ENCODE assay signal across 8 cellular contexts in genomic region chr12:52069410-52070242, GRCh38. TPM values are rescaled to one million over a fixed set of nuclear protein-coding genes. Genes with fewer than 3 reads are reported as not detected.
DNase-seq lines count a peak whose midpoint lies in the region; ATAC-seq and TF ChIP-seq lines count a peak whose summit lies in the region.

A gene with protein sequence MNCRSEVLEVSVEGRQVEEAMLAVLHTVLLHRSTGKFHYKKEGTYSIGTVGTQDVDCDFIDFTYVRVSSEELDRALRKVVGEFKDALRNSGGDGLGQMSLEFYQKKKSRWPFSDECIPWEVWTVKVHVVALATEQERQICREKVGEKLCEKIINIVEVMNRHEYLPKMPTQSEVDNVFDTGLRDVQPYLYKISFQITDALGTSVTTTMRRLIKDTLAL (plus strand): TSS chr12:52069978. CDS start chr12:52073651, 3,673 bp downstream.

- H3K4me3 ChIP-seq in CD8-positive, alpha-beta T cell (ENCODE audit: low read depth, low read length) = peak within 1 kb of the TSS; percentile 98
- H3K4me3 ChIP-seq in duodenal mucosa (ENCODE audit: low read depth in 1 of 2, low read length in 2 of 2) (peak within 1 kb of the TSS; percentile 97 to 98), right lobe of liver (peak within 1 kb of the TSS; percentile 84 to 99 (median 92))

- no peaks in the 10 kb centered on the region for H3K36me3 ChIP-seq in CD8-positive, alpha-beta T cell (ENCODE audit: insufficient read depth, low read length)
- H3K36me3 ChIP-seq in duodenal mucosa (ENCODE audit: control insufficient read depth in 1 of 2, insufficient read depth in 2 of 2, low read length in 2 of 2) (peaks cover 5 to 17% of the 10 kb centered on the region in 2 donors), right lobe of liver (peaks cover 0 to 11% (median 0%) of the 10 kb centered on the region in 4 donors)

- ATAC-seq in CD8-positive, alpha-beta T cell = peak; percentile 93
- peak; percentile 88 for ATAC-seq in GM19438 (IDR thresholded peaks at IDR 0.05; ENCODE audit: low read depth, unreplicated experiment)
- peak; percentile 57 for ATAC-seq in HG03575 (IDR thresholded peaks at IDR 0.05; ENCODE audit: extremely low read depth, insufficient number of reproducible peaks, low FRiP score, unreplicated experiment)
- peak; percentile 97 to 99 (median 98) for ATAC-seq in right lobe of liver

- POLR2A ChIA-PET in CD8-positive, alpha-beta T cell (lab: Charles Lee) = interaction anchor here (0.9 to 4.8 kb wide), 12 partner anchors 19 to 249 kb away, joined by 3 to 27 read pairs (median 4); partner anchors contain the start of genes NR4A1 and TAMALIN
- POLR2A ChIA-PET in activated CD4-positive, alpha-beta memory T cell treated with anti-CD3 and anti-CD28 coated beads for 36 hours (lab: Charles Lee) = interaction anchor here (0.9 to 3.1 kb wide), 10 partner anchors 11 to 174 kb away, joined by 3 to 19 read pairs (median 4); partner anchors contain the start of genes NR4A1 and TAMALIN

- DNase-seq in CD8-positive, alpha-beta T cell = peak; percentile 72 to 91 (median 82)
- peak; percentile 98 for DNase-seq in NCI-H82 (lab: John Stamatoyannopoulos, UW)
- peak; percentile 91 for DNase-seq in activated CD4-positive, alpha-beta memory T cell treated with anti-CD3 and anti-CD28 coated beads for 36 hours
- DNase-seq in right lobe of liver = peak; percentile 90 to 92 (median 91)
- peak; percentile 69 to 82 for DNase-seq in stimulated activated CD4-positive, alpha-beta T cell treated with anti-CD3 and anti-CD28 coated beads, Interleukin-4, amount 100 ng/mL, for 48 hours (ENCODE audit: low read depth in 2 of 2)

- no peaks in the 10 kb centered on the region for H3K9me3 ChIP-seq in CD8-positive, alpha-beta T cell (ENCODE audit: low read length)
- H3K9me3 ChIP-seq in duodenal mucosa (ENCODE audit: control insufficient read depth in 1 of 2, low read length in 2 of 2) = no peaks in the 10 kb centered on the region
- no peaks in the 10 kb centered on the region for H3K9me3 ChIP-seq in right lobe of liver

- no peaks in the 10 kb centered on the region for H3K27me3 ChIP-seq in CD8-positive, alpha-beta T cell (ENCODE audit: insufficient read depth, low read length)
- H3K27me3 ChIP-seq in duodenal mucosa (ENCODE audit: control insufficient read depth in 1 of 2, insufficient read depth in 2 of 2, low read length in 2 of 2) = no peaks in the 10 kb centered on the region
- H3K27me3 ChIP-seq in right lobe of liver = no peaks in the 10 kb centered on the region

- peak; percentile 47 for TF ChIP-seq CTCF in CD8-positive, alpha-beta T cell (IDR thresholded peaks at IDR 0.05)
- TF ChIP-seq CTCF in right lobe of liver (IDR thresholded peaks at IDR 0.05) = peak; percentile 49 to 87 (median 81)

- WGBS in right lobe of liver (ENCODE audit: insufficient coverage, low coverage, low lambda C conversion rate, missing lambda C conversion rate) = 0% methylated on average over 18 of the region's 66 CpGs

- no peaks in the 10 kb centered on the region for H3K27me3 Mint-ChIP-seq in CD8-positive, alpha-beta T cell (ENCODE audit: low read depth)
- no peaks in the 10 kb centered on the region for H3K27me3 Mint-ChIP-seq in activated CD4-positive, alpha-beta memory T cell treated with anti-CD3 and anti-CD28 coated beads for 36 hours

- H3K4me1 Mint-ChIP-seq in CD8-positive, alpha-beta T cell (ENCODE audit: low read depth) = peaks cover 47% of the 10 kb centered on the region
- peaks cover 47% of the 10 kb centered on the region for H3K4me1 Mint-ChIP-seq in activated CD4-positive, alpha-beta memory T cell treated with anti-CD3 and anti-CD28 coated beads for 36 hours (ENCODE audit: low read depth)

- H3K4me1 ChIP-seq in CD8-positive, alpha-beta T cell (ENCODE audit: insufficient read depth, low read length) = peaks cover 33% of the 10 kb centered on the region
- H3K4me1 ChIP-seq in duodenal mucosa (ENCODE audit: control insufficient read depth in 1 of 2, insufficient read depth in 2 of 2, low read length in 2 of 2) (peaks cover 38% of the 10 kb centered on the region in 2 donors), right lobe of liver (peaks cover 0 to 24% (median 7%) of the 10 kb centered on the region in 4 donors)

- intact Hi-C loops in CD8-positive, alpha-beta T cell (cut with DNase I, micrococcal nuclease) = loop anchor here (1.0 to 5.0 kb wide), 6 partner anchors 14 to 752 kb away; partner anchors contain the start of gene NR4A1 (in 2 of the 2)
- intact Hi-C loops in activated CD4-positive, alpha-beta memory T cell treated with anti-CD3 and anti-CD28 coated beads for 36 hours (cut with micrococcal nuclease) = loop anchor here (1.0 to 5.0 kb wide), 4 partner anchors 18 to 48 kb away; partner anchors contain the start of gene NR4A1
- intact Hi-C loops in right lobe of liver (cut with DNase I) = no loop called here

- CTCF ChIA-PET in CD8-positive, alpha-beta T cell (lab: Charles Lee) = interaction anchor here (0.8 to 34.0 kb wide), 16 partner anchors 9 to 89 kb away, joined by 3 to 896 read pairs (median 4); partner anchors contain the start of gene NR4A1
- CTCF ChIA-PET in activated CD4-positive, alpha-beta memory T cell treated with anti-CD3 and anti-CD28 coated beads for 36 hours (lab: Charles Lee) = interaction anchor here (0.8 to 16.3 kb wide), 16 partner anchors 10 to 937 kb away, joined by 3 to 407 read pairs (median 4); partner anchors contain the start of genes EIF4B and NR4A1

- peaks cover 32% of the 10 kb centered on the region for H3K36me3 Mint-ChIP-seq in CD8-positive, alpha-beta T cell
- H3K36me3 Mint-ChIP-seq in activated CD4-positive, alpha-beta memory T cell treated with anti-CD3 and anti-CD28 coated beads for 36 hours = peaks cover 15% of the 10 kb centered on the region

- H3K4me3 Mint-ChIP-seq in CD8-positive, alpha-beta T cell = peak within 1 kb of the TSS; percentile 98
- peak within 1 kb of the TSS; percentile 91 for H3K4me3 Mint-ChIP-seq in activated CD4-positive, alpha-beta memory T cell treated with anti-CD3 and anti-CD28 coated beads for 36 hours

- H3K27ac Mint-ChIP-seq in CD8-positive, alpha-beta T cell = peak within 1 kb of the TSS; percentile 99
- peak within 1 kb of the TSS; percentile 98 for H3K27ac Mint-ChIP-seq in activated CD4-positive, alpha-beta memory T cell treated with anti-CD3 and anti-CD28 coated beads for 36 hours

- peak within 1 kb of the TSS; percentile 74 to 96 for H3K9ac ChIP-seq in duodenal mucosa (ENCODE audit: low read depth in 1 of 2, low read length in 2 of 2)

- peak within 1 kb of the TSS; percentile 87 for H3K27ac ChIP-seq in CD8-positive, alpha-beta T cell (ENCODE audit: low read depth, low read length)
- H3K27ac ChIP-seq in duodenal mucosa (ENCODE audit: low read depth, low read length) (peak within 1 kb of the TSS; percentile 87), right lobe of liver (peak within 1 kb of the TSS; percentile 96 to 99 (median 97))

- peak; percentile 75 for TF ChIP-seq POLR2A in right lobe of liver (IDR thresholded peaks at IDR 0.05)

- no peaks in the 10 kb centered on the region for H3K9me3 Mint-ChIP-seq in CD8-positive, alpha-beta T cell
- H3K9me3 Mint-ChIP-seq in activated CD4-positive, alpha-beta memory T cell treated with anti-CD3 and anti-CD28 coated beads for 36 hours = no peaks in the 10 kb centered on the region

RNA-seq across cellular contexts. Expression of the gene that starts here (rescaled TPM):
- total RNA-seq in CD8-positive, alpha-beta T cell = 10 to 100 TPM; 19.1 to 19.3 TPM
- 10 to 100 TPM; 35.7 to 38.0 TPM for total RNA-seq in activated CD4-positive, alpha-beta memory T cell treated with anti-CD3 and anti-CD28 coated beads for 36 hours
- 10 to 100 TPM; 17.4 to 29.7 (median 21.0) TPM for total RNA-seq in right lobe of liver

Comparison
In these comparisons a context has a peak if more than half of its experiments do, and no peak if none do; other contexts are left out.
1. Peak in every context shown above with its lines: DNase-seq, ATAC-seq, H3K4me3 ChIP-seq and H3K27ac ChIP-seq.
2. intact Hi-C loops: an anchor here in CD8-positive, alpha-beta T cell (1.0 to 5.0 kb wide) and activated CD4-positive, alpha-beta memory T cell treated with anti-CD3 and anti-CD28 coated beads for 36 hours (1.0 to 5.0 kb wide); none called in right lobe of liver.